ENCODE assay signal across 18 cellular contexts in genomic region chr15:89108865-89109660, GRCh38. TPM values are rescaled to one million over a fixed set of nuclear protein-coding genes. Genes with fewer than 3 reads are reported as not detected.
DNase-seq lines count a peak whose midpoint lies in the region; ATAC-seq and TF ChIP-seq lines count a peak whose summit lies in the region.
"Had no signal": no experiment of that assay in that cellular context is flagged by ENCODE, and none has a peak within 500 bp of the region (broad histone marks: within the 10 kb centered on the region; RNA-seq: fewer than 3 reads in every experiment).

No MANE protein-coding gene starts in this region.

- no peak overlapping the region for H3K4me3 ChIP-seq in cardiac muscle cell
- no peak overlapping the region for H3K4me3 ChIP-seq in coronary artery
- no peak overlapping the region for H3K4me3 ChIP-seq in transverse colon
- H3K4me3 ChIP-seq: PC-9 had no signal

- intact Hi-C loops in Right ventricle myocardium inferior (cut with DNase I), result no loop called here
- intact Hi-C loops in transverse colon (cut with DNase I; ENCODE audit: low total_unique reads), result no loop called here

- no peak overlapping the region for H3K4me3 Mint-ChIP-seq in nephron progenitor cell
- H3K4me3 Mint-ChIP-seq: HFFc6 had no signal

- DNase-seq in cardiac muscle cell (ENCODE audit: low read depth in 1 of 2, low spot score in 1 of 2), result no peak
- DNase-seq in Right ventricle myocardium inferior (ENCODE audit: missing footprints), result no peak
- no peak for DNase-seq in coronary artery (ENCODE audit: low spot score)
- DNase-seq in nephron progenitor cell, result no peak
- DNase-seq in transverse colon, result no peak
- DNase-seq in stimulated activated CD8-positive, alpha-beta memory T cell treated with anti-CD3 and anti-CD28 coated beads, Interleukin-4, amount 100 ng/mL, for 48 hours, result no peak
- DNase-seq: activated effector memory CD4-positive, alpha-beta T cell treated with anti-CD3 and anti-CD28 coated beads, Interleukin-2, amount 50 U/mL, for 16 hours; amniotic stem cell; C1 segment of cervical spinal cord; DMS153; HFFc6; left colon; PC-9; stimulated activated CD4-positive, alpha-beta T cell treated with anti-CD3 and anti-CD28 coated beads, Interleukin-4, amount 100 ng/mL, for 24 hours; substantia nigra; T-helper 9 cell had no signal

- ATAC-seq in Right ventricle myocardium inferior (no peak), GM18870 (IDR thresholded peaks at IDR 0.05; ENCODE audit: unreplicated experiment) (no peak), GM21723 (IDR thresholded peaks at IDR 0.05; ENCODE audit: unreplicated experiment) (no peak)
- ATAC-seq: left colon had no signal

- no peak for TF ChIP-seq POLR2A in transverse colon (IDR thresholded peaks at IDR 0.05)

- H3K27ac ChIP-seq in cardiac muscle cell, result peak overlapping the region; percentile 71
- peak overlapping the region; percentile 44 to 87 for H3K27ac ChIP-seq in coronary artery
- peak overlapping the region; percentile 4 to 69 (median 40) for H3K27ac ChIP-seq in transverse colon

- no peak for TF ChIP-seq CTCF in cardiac muscle cell (IDR thresholded peaks at IDR 0.05; ENCODE audit: low read depth, low read length)
- no peak for TF ChIP-seq CTCF in coronary artery (IDR thresholded peaks at IDR 0.05)
- TF ChIP-seq CTCF in nephron progenitor cell (IDR thresholded peaks at IDR 0.05), result no peak
- TF ChIP-seq CTCF in transverse colon (IDR thresholded peaks at IDR 0.05), result no peak

- WGBS in transverse colon (ENCODE audit: low coverage in 1 of 2), 2 donors, result 79 to 91% methylated on average over 3 to 6 of the region's 6 CpGs

- no peaks in the 10 kb centered on the region for H3K36me3 Mint-ChIP-seq in nephron progenitor cell (ENCODE audit: low read depth)

- H3K4me1 ChIP-seq in cardiac muscle cell (ENCODE audit: low read depth) (peaks cover 64% of the 10 kb centered on the region), transverse colon (peaks cover 18 to 64% (median 33%) of the 10 kb centered on the region in 4 donors)

- in situ Hi-C loops in transverse colon (cut with MboI; ENCODE audit: low pct_ligation_motif_present in 1 of 4, low pct_unique_long_range_greater_than_20kb in 1 of 4, low sequenced_read_pairs in 3 of 4), result no loop called here

- H3K27ac Mint-ChIP-seq in nephron progenitor cell, result peak overlapping the region; percentile 32
- H3K27ac Mint-ChIP-seq: HFFc6 had no signal

- no peak for TF ChIP-seq EP300 in transverse colon (IDR thresholded peaks at IDR 0.05; ENCODE audit: low read depth)

- no peaks in the 10 kb centered on the region for H3K9me3 Mint-ChIP-seq in nephron progenitor cell
- H3K9me3 Mint-ChIP-seq: HFFc6 had no signal

- no peaks in the 10 kb centered on the region for H3K27me3 Mint-ChIP-seq in nephron progenitor cell (ENCODE audit: low read depth, poor library complexity)

- H3K9me3 ChIP-seq in cardiac muscle cell (ENCODE audit: low read depth), result no peaks in the 10 kb centered on the region
- no peaks in the 10 kb centered on the region for H3K9me3 ChIP-seq in transverse colon

- H3K4me1 Mint-ChIP-seq in nephron progenitor cell, result peaks cover 94% of the 10 kb centered on the region

- no peaks in the 10 kb centered on the region for H3K36me3 ChIP-seq in cardiac muscle cell
- no peaks in the 10 kb centered on the region for H3K36me3 ChIP-seq in transverse colon

- H3K27me3 ChIP-seq in cardiac muscle cell (no peaks in the 10 kb centered on the region), transverse colon (no peaks in the 10 kb centered on the region)

RNA-seq across cellular contexts. Expression of gene ABHD2, which starts 20.8 kb away (rescaled TPM):
- 43.0 and 44.8 TPM in 2 replicates for total RNA-seq in cardiac muscle cell
- polyA plus RNA-seq in cardiac muscle cell, result 25.5 and 28.4 TPM in 2 replicates
- total RNA-seq in Right ventricle myocardium inferior, result 69.9 TPM
- total RNA-seq in transverse colon, result 10 to 100 TPM; 37.8 to 81.5 (median 58.3) TPM
